ENCODE assay signal across 15 cellular contexts in the genomic region with DNA sequence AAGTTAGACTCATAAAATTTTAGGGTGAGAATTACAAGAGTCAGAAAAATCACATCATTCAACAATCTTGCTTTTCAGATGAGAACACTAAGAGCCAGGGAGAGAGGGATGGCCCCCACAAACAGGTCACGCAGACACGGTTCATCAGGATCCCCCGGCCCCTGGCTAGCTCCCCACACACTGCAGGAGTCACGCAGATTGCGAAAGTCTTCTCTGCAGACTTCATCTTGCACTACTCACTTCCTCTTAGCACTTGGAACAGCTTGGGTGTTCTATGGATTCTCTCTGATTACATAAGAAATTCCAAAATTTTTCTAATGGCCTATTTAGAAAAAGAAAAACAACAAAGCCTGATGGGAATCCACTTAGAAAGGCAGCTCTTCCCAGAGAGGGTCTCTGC. TPM values are rescaled to one million over a fixed set of nuclear protein-coding genes. Genes with fewer than 3 reads are reported as not detected.
DNase-seq lines count a peak whose midpoint lies in the region; ATAC-seq and TF ChIP-seq lines count a peak whose summit lies in the region.
"Had no signal": no experiment of that assay in that cellular context is flagged by ENCODE, and none has a peak within 500 bp of the region (broad histone marks: within the 10 kb centered on the region; RNA-seq: fewer than 3 reads in every experiment).

No MANE protein-coding gene starts in this region.

- TF ChIP-seq POLR2A in IMR-90 (IDR thresholded peaks at IDR 0.05; ENCODE audit: low read depth, low read length) (no peak), transverse colon (IDR thresholded peaks at IDR 0.05) (no peak), testis (IDR thresholded peaks at IDR 0.05) (no peak)

- intact Hi-C loops in IMR-90 (cut with micrococcal nuclease) = no loop called here
- intact Hi-C loops in transverse colon (cut with DNase I; ENCODE audit: low total_unique reads) = no loop called here
- intact Hi-C loops in testis (cut with DNase I; ENCODE audit: low total_unique reads) = no loop called here

- H2BK15ac ChIP-seq in IMR-90 (ENCODE audit: low read depth, low read length) = no peak overlapping the region

- no peak overlapping the region for H2AK5ac ChIP-seq in IMR-90 (ENCODE audit: low read depth, low read length)

- H4K20me1 ChIP-seq in IMR-90 (ENCODE audit: insufficient read depth, low read length) = no peaks in the 10 kb centered on the region

- TF ChIP-seq EP300 in transverse colon (IDR thresholded peaks at IDR 0.05; ENCODE audit: low read depth) = no peak

- no peak overlapping the region for H3K56ac ChIP-seq in IMR-90 (ENCODE audit: extremely low read depth, insufficient read depth, low read length)

- peak overlapping the region; percentile 44; the same call in 1 of the 2 replicates for H2BK120ac ChIP-seq in IMR-90 (ENCODE audit: low read depth, low read length)

- no peak overlapping the region for H3K4ac ChIP-seq in IMR-90 (ENCODE audit: low read depth, low read length)

- peaks cover 16% of the 10 kb centered on the region for H3K4me1 ChIP-seq in IMR-90 (ENCODE audit: control insufficient read depth, insufficient read depth, low read length)
- H3K4me1 ChIP-seq in transverse colon = peaks cover 0 to 29% (median 12%) of the 10 kb centered on the region in 4 donors
- no peaks in the 10 kb centered on the region for H3K4me1 ChIP-seq in testis
- H3K4me1 ChIP-seq: spleen had no signal

- no peak overlapping the region for H4K91ac ChIP-seq in IMR-90 (ENCODE audit: insufficient read depth, low read depth, low read length)

- TF ChIP-seq CTCF in IMR-90 (conservative IDR thresholded peaks at IDR 0.05; ENCODE audit: low read depth, low read length) = no peak
- no peak for TF ChIP-seq CTCF in transverse colon (IDR thresholded peaks at IDR 0.05)
- no peak for TF ChIP-seq CTCF in testis (IDR thresholded peaks at IDR 0.05)

- peak overlapping the region; percentile 70 for H2BK5ac ChIP-seq in IMR-90 (ENCODE audit: low read depth, low read length, poor library complexity, severe bottlenecking)

- peak overlapping the region; percentile 43; the same call in 1 of the 2 replicates for H3K4me2 ChIP-seq in IMR-90 (ENCODE audit: low read depth, low read length)

- no peak overlapping the region for H4K5ac ChIP-seq in IMR-90 (ENCODE audit: low read depth, low read length)

- 0 out of 2 replicates have a peak overlapping the region, but pooled peaks have one; percentile 30 for H3K18ac ChIP-seq in IMR-90 (ENCODE audit: low read depth, low read length)

- dilution Hi-C loops in IMR-90 (cut with HindIII; ENCODE audit: low sequenced_read_pairs, unreplicated experiment) = no loop called here

- WGBS in IMR-90 (ENCODE audit: extremely low coverage in 2 of 2, insufficient read length in 1 of 2), 2 experiments = no CpG with 5 or more reads among the region's 5 CpGs
- 58 to 64% methylated on average over 4 to 5 of the region's 5 CpGs for WGBS in transverse colon (ENCODE audit: low coverage in 1 of 2), 2 donors
- 54 to 70% methylated on average over 5 of the region's 5 CpGs for WGBS in testis, 2 donors

- no TSS peak for BruUV-seq in IMR-90 (replicated peaks; lab: Mats Ljungman, UMichigan)

- peak overlapping the region; percentile 62 for H2AK9ac ChIP-seq in IMR-90 (replicated peaks; ENCODE audit: low read depth, low read length, poor library complexity)

- no peak overlapping the region for H2BK20ac ChIP-seq in IMR-90 (ENCODE audit: low read depth, low read length)

- H3K23ac ChIP-seq in IMR-90 (ENCODE audit: low read depth, low read length) = no peak overlapping the region

- no peak for TF ChIP-seq RAD21 in IMR-90 (IDR thresholded peaks at IDR 0.05; ENCODE audit: low read length)

- no peaks in the 10 kb centered on the region for H3K79me1 ChIP-seq in IMR-90 (ENCODE audit: low read depth in 1 of 2, low read length in 2 of 2)

- peak overlapping the region; percentile 21 to 33; a peak in 2 of 4 replicates for H4K8ac ChIP-seq in IMR-90 (ENCODE audit: low read depth in 2 of 2, low read length in 2 of 2)

- peak overlapping the region; percentile 27; the same call in 1 of the 2 replicates for H3K14ac ChIP-seq in IMR-90 (replicated peaks; ENCODE audit: low read depth, low read length)

- H3K9ac ChIP-seq in IMR-90 (ENCODE audit: low read depth, low read length) = no peak overlapping the region

- ATAC-seq in IMR-90 (ENCODE audit: low read depth) (peak; percentile 25), GM18909 (IDR thresholded peaks at IDR 0.05; ENCODE audit: poor library complexity, unreplicated experiment) (no peak), HG03520 (IDR thresholded peaks at IDR 0.05; ENCODE audit: unreplicated experiment) (no peak)
- ATAC-seq: left lobe of liver had no signal

- DNase-seq in IMR-90 (peak; percentile 71), amniotic epithelial cell (ENCODE audit: low read depth) (peak; percentile 48), kidney glomerular epithelial cell (lab: John Stamatoyannopoulos, UW) (peak; percentile 25), transverse colon (peak; percentile 26), testis (no peak), T1000 (lab: John Stamatoyannopoulos, UW) (no peak)
- DNase-seq: activated CD4-positive, CD25-positive, alpha-beta regulatory T cell; activated naive CD4-positive, alpha-beta T cell; endodermal cell; NCI-H1048; spleen; stimulated activated naive CD4-positive, alpha-beta T cell had no signal

- peaks cover 8% of the 10 kb centered on the region for H3K9me1 ChIP-seq in IMR-90 (ENCODE audit: insufficient read depth, low read length)

- POLR2A ChIA-PET in IMR-90 (lab: Charles Lee; ENCODE audit: unreplicated experiment) = no interaction called here

- H3K27ac ChIP-seq in IMR-90 (ENCODE audit: insufficient read depth, low read length) (no peak overlapping the region), transverse colon (peak overlapping the region; percentile 37 to 74 (median 55)), testis (no peak overlapping the region)
- H3K27ac ChIP-seq: spleen had no signal

- H3K9me3 ChIP-seq in IMR-90 (ENCODE audit: control insufficient read depth, insufficient read depth, low read length) (no peaks in the 10 kb centered on the region), transverse colon (no peaks in the 10 kb centered on the region), testis (no peaks in the 10 kb centered on the region)
- H3K9me3 ChIP-seq: spleen had no signal

- CTCF ChIA-PET in IMR-90 (lab: Yijun Ruan, JAX) = no interaction called here

- H3K4me3 ChIP-seq in IMR-90 (ENCODE audit: insufficient read depth, low read depth, low read length) (no peak overlapping the region), transverse colon (no peak overlapping the region), testis (no peak overlapping the region)
- H3K4me3 ChIP-seq: spleen had no signal

- H2AFZ ChIP-seq in IMR-90 (replicated peaks; ENCODE audit: low read length, poor library complexity) = peak overlapping the region; percentile 52

- H3K36me3 ChIP-seq in IMR-90 (ENCODE audit: control insufficient read depth, insufficient read depth, low read length) = no peaks in the 10 kb centered on the region
- H3K36me3 ChIP-seq in transverse colon = no peaks in the 10 kb centered on the region
- no peaks in the 10 kb centered on the region for H3K36me3 ChIP-seq in testis (ENCODE audit: low read depth, missing control alignments)
- H3K36me3 ChIP-seq: spleen had no signal

- in situ Hi-C loops in IMR-90 (cut with MboI; ENCODE audit: low sequenced_read_pairs) = no loop called here
- in situ Hi-C loops in transverse colon (cut with MboI; ENCODE audit: low pct_ligation_motif_present in 1 of 4, low pct_unique_long_range_greater_than_20kb in 1 of 4, low sequenced_read_pairs in 3 of 4) = no loop called here

- H3K27me3 ChIP-seq in IMR-90 (ENCODE audit: control insufficient read depth, insufficient read depth, low read length) (peaks cover 14% of the 10 kb centered on the region), transverse colon (no peaks in the 10 kb centered on the region), testis (no peaks in the 10 kb centered on the region)
- H3K27me3 ChIP-seq: spleen had no signal

TF ChIP-seq in IMR-90, 13 proteins besides CTCF, POLR2A, EP300 and RAD21:
- no peak for TF ChIP-seq FOS (IDR thresholded peaks at IDR 0.05; ENCODE audit: low read depth, low read length)
- peak; percentile 95 for TF ChIP-seq CEBPB (IDR thresholded peaks at IDR 0.05; ENCODE audit: low read depth, low read length)

RNA-seq across cellular contexts. Expression of gene SULT1C2, which starts 21.6 kb away (rescaled TPM):
- not detected in 2 replicates for total RNA-seq in IMR-90 (2012; rRNA removed)
- 0.09 TPM in 1 of 2 replicates, not detected in the other for polyA plus RNA-seq in IMR-90 (2012; rRNA removed)
- polyA plus RNA-seq in IMR-90 (2012; cell fraction: cytosol; rRNA removed) = 0.02 TPM in 1 of 2 replicates, not detected in the other
- 0.01 and 0.09 TPM in 2 replicates for polyA plus RNA-seq in IMR-90 (2012; cell fraction: nucleus; rRNA removed; ENCODE audit: low replicate concordance)
- total RNA-seq in transverse colon = not detected
- total RNA-seq in testis = under 1 TPM in 1 of 2 donors, not detected in 1; 0.43 TPM
- polyA plus RNA-seq in testis (ENCODE audit: insufficient read depth, low read depth, low replicate concordance) = 1.3 TPM

RNA-seq across cellular contexts. Expression of gene SULT1C3, which starts 27.3 kb away (rescaled TPM):
- total RNA-seq in IMR-90 (2012; rRNA removed) (not detected in 2 replicates), transverse colon (not detected), testis (not detected)
- polyA plus RNA-seq in IMR-90 (2012; rRNA removed) (not detected in 2 replicates), testis (ENCODE audit: insufficient read depth, low read depth, low replicate concordance) (not detected)
- not detected in 2 replicates for polyA plus RNA-seq in IMR-90 (2012; cell fraction: cytosol; rRNA removed)
- polyA plus RNA-seq in IMR-90 (2012; cell fraction: nucleus; rRNA removed; ENCODE audit: low replicate concordance) = not detected in 2 replicates
- total RNA-seq: endodermal cell, left lobe of liver, spleen had no signal
- polyA plus RNA-seq: spleen had no signal

Comparison
In these comparisons a context has a peak if more than half of its experiments do, and no peak if none do; other contexts are left out.
1. DNase-seq: peak in IMR-90 (single experiment), amniotic epithelial cell (single experiment), kidney glomerular epithelial cell (single experiment) and transverse colon (single experiment); none in testis (single experiment) and T1000 (single experiment).
2. H3K27ac ChIP-seq: peak in transverse colon (4 of 4); none in IMR-90 (single experiment) and testis (0 of 2).